In genomic region chr16:61937646-61938045, GRCh38 we compare ENCODE assay signal across 14 cellular contexts.
DNase-seq lines count a peak whose midpoint lies in the region; FAIRE-seq lines count a peak whose summit lies in the region.
"Had no signal": no experiment of that assay in that cellular context is flagged by ENCODE, and none has a peak within 500 bp of the region (broad histone marks: within the 10 kb centered on the region; RNA-seq: fewer than 3 reads in every experiment).

No MANE protein-coding gene starts in this region.

- no peak overlapping the region for H3K27ac ChIP-seq in small intestine (ENCODE audit: low read depth in 1 of 2, low read length in 1 of 2)
- H3K27ac ChIP-seq: A549, HL-60 had no signal

- H3K4me3 ChIP-seq in small intestine (ENCODE audit: low read depth in 1 of 2, low read length in 2 of 2) = no peak overlapping the region
- H3K4me3 ChIP-seq: A549 had no signal

- FAIRE-seq in small intestine (lab: Jason Lieb, UNC) = no peak
- FAIRE-seq: A549 had no signal

- H3K9me3 ChIP-seq in small intestine (ENCODE audit: control insufficient read depth, low read depth) = no peaks in the 10 kb centered on the region
- H3K9me3 ChIP-seq: A549, BE2C, Caco-2 had no signal

- no peaks in the 10 kb centered on the region for H3K27me3 ChIP-seq in small intestine (ENCODE audit: control insufficient read depth in 2 of 2, insufficient read depth in 2 of 2, low read length in 2 of 2)
- H3K27me3 ChIP-seq: BE2C had no signal

- no peaks in the 10 kb centered on the region for H3K4me1 ChIP-seq in small intestine (ENCODE audit: control insufficient read depth in 2 of 2, insufficient read depth in 1 of 2, low read depth in 1 of 2, low read length in 1 of 2)
- H3K4me1 ChIP-seq: A549, BE2C had no signal

- H3K36me3 ChIP-seq in small intestine (ENCODE audit: control insufficient read depth in 2 of 2, insufficient read depth in 2 of 2, low read length in 2 of 2) = no peaks in the 10 kb centered on the region
- H3K36me3 ChIP-seq: BE2C had no signal

- peak; percentile 54 for DNase-seq in LHCN-M2 (ENCODE audit: low read depth)
- peak; percentile 57 for DNase-seq in NCI-H146 treated with DMSO at 0.1 percent for 48 hours (lab: John Stamatoyannopoulos, UW; ENCODE audit: unreplicated experiment)
- peak; percentile 54 for DNase-seq in NCI-H748 (lab: John Stamatoyannopoulos, UW; ENCODE audit: unreplicated experiment)
- peak; percentile 2 for DNase-seq in small intestine
- no peak for DNase-seq in EL
- DNase-seq in effector CD4-positive, alpha-beta T cell = no peak
- DNase-seq: BE2C; Caco-2; CD8-positive, alpha-beta T cell; DMS53; HCEC 1CT; HFFc6 had no signal

Comparison
In these comparisons a context has a peak if more than half of its experiments do, and no peak if none do; other contexts are left out.
1. DNase-seq: peak in LHCN-M2 (single experiment), NCI-H146 treated with DMSO at 0.1 percent for 48 hours (single experiment), NCI-H748 (single experiment) and small intestine (single experiment); none in EL (single experiment) and effector CD4-positive, alpha-beta T cell (single experiment).